Comparison of ENCODE assay signal across 10 cellular contexts in the genomic region with DNA sequence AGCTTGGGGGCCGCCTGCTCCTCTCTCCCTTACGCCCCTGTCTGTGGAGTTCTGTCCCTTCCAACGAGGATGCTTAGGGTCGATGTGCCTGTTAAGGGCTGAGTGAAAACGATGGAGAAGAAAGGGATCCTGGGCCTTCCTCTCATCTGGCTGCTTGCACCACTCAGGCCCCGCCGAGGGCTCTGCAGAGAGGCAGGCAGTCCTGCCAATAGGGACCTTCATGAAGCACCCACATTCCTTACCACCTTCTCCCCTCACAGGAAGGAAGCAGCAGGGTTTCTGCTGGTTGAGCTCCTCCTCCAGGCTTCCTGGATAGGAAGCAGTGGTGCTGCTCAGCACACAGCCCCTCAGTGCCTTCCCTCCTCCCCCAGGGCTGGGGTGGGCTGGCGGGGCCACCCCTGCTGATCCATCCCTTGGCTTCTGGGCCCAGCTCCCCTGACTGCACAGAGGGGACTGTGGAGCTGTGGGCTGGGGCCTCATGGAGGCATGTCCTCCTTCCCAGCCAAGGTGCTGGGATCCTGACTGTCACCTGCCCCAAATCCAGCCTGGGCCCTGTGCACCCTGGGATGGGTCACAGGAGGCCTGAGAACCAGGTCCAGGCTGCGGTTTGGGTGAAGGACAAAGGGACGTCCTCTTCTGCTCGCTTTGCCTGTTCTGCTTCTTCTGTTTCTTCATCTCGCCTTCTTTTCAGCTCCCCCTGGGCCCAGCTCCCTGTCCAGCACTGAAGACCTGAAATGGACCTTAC. TPM values are rescaled to one million over a fixed set of nuclear protein-coding genes. Genes with fewer than 3 reads are reported as not detected.
A peak's percentile ranks its signal among the peaks of the same experiment; 100 is the strongest.
DNase-seq lines count a peak whose midpoint lies in the region; ATAC-seq and TF ChIP-seq lines count a peak whose summit lies in the region.
"Had no signal": no experiment of that assay in that cellular context is flagged by ENCODE, and none has a peak within 500 bp of the region (broad histone marks: within the 10 kb centered on the region; RNA-seq: fewer than 3 reads in every experiment).

No MANE protein-coding gene starts in this region.

- no peaks in the 10 kb centered on the region for H3K27me3 Mint-ChIP-seq in activated naive CD8-positive, alpha-beta T cell

- no peak overlapping the region; the same call in 1 of the 2 replicates for H3K27ac ChIP-seq in KMS-11

- no peak overlapping the region for H3K4me3 ChIP-seq in KMS-11 (IDR thresholded peaks at IDR 0.05; ENCODE audit: insufficient read depth, low read depth, low read length)

- no peaks in the 10 kb centered on the region; the same call in 1 of the 2 replicates for H3K36me3 ChIP-seq in KMS-11 (ENCODE audit: insufficient read depth)

- no peak for TF ChIP-seq CTCF in KMS-11 (conservative IDR thresholded peaks at IDR 0.05; ENCODE audit: low read depth, low read length)

- peaks cover 50% of the 10 kb centered on the region for H3K4me1 Mint-ChIP-seq in activated naive CD8-positive, alpha-beta T cell (ENCODE audit: low read depth)

- H3K9ac ChIP-seq in KMS-11: no peak overlapping the region

- peak overlapping the region; percentile 96; the same call in 1 of the 2 replicates for H3K4me2 ChIP-seq in KMS-11

- H3K4me1 ChIP-seq in KMS-11 (ENCODE audit: low read depth, poor library complexity, severe bottlenecking): peaks cover 73% of the 10 kb centered on the region

- no peaks in the 10 kb centered on the region for H3K9me3 Mint-ChIP-seq in activated naive CD8-positive, alpha-beta T cell (ENCODE audit: low read depth)

- H2AFZ ChIP-seq in KMS-11 (ENCODE audit: low read depth): no peak overlapping the region

- ATAC-seq in sciatic nerve: no peak
- no peak for ATAC-seq in HG03108 (IDR thresholded peaks at IDR 0.05; ENCODE audit: unreplicated experiment)
- no peak for ATAC-seq in HG02678 (IDR thresholded peaks at IDR 0.05; ENCODE audit: unreplicated experiment)

- intact Hi-C loops in sciatic nerve (cut with DNase I): no loop called here

- H3K4me3 Mint-ChIP-seq in activated naive CD8-positive, alpha-beta T cell: peak overlapping the region; percentile 70

- DNase-seq in SKM-1 treated with dmso at 0.1 percent for 144 hours (lab: John Stamatoyannopoulos, UW; ENCODE audit: unreplicated experiment) (peak; percentile 46), SKM-1 (lab: John Stamatoyannopoulos, UW; ENCODE audit: unreplicated experiment) (no peak), sciatic nerve (ENCODE audit: low spot score) (peak; percentile 36)
- DNase-seq in activated CD4-positive, CD25-positive, alpha-beta regulatory T cell (lab: John Stamatoyannopoulos, UW): no peak
- DNase-seq: effector memory CD4-positive, alpha-beta T cell; substantia nigra had no signal

- H3K36me3 Mint-ChIP-seq in activated naive CD8-positive, alpha-beta T cell: peaks cover 10% of the 10 kb centered on the region

- 0 out of 2 replicates have a peak, but pooled peaks cover 4% of the 10 kb centered on the region for H3K79me2 ChIP-seq in KMS-11 (ENCODE audit: insufficient read depth, low read depth)

- no peaks in the 10 kb centered on the region for H4K20me1 ChIP-seq in KMS-11 (ENCODE audit: insufficient read depth)

- H3K27me3 ChIP-seq in KMS-11 (ENCODE audit: insufficient read depth, low read depth): no peaks in the 10 kb centered on the region

- H3K27ac Mint-ChIP-seq in activated naive CD8-positive, alpha-beta T cell: peak overlapping the region; percentile 92

RNA-seq across cellular contexts. Expression of a gene that starts 50.5 kb away (rescaled TPM):
- 5.1 TPM for total RNA-seq in sciatic nerve

Comparison
In these comparisons a context has a peak if more than half of its experiments do, and no peak if none do; other contexts are left out.
1. DNase-seq: peak in SKM-1 treated with dmso at 0.1 percent for 144 hours (single experiment) and sciatic nerve (single experiment); none in SKM-1 (single experiment) and activated CD4-positive, CD25-positive, alpha-beta regulatory T cell (0 of 4).